Comparison of ENCODE assay signal across 18 cellular contexts in genomic region chr1:227544067-227544655, GRCh38. TPM values are rescaled to one million over a fixed set of nuclear protein-coding genes. Genes with fewer than 3 reads are reported as not detected.
DNase-seq lines count a peak whose midpoint lies in the region; ATAC-seq and TF ChIP-seq lines count a peak whose summit lies in the region.
"Had no signal": no experiment of that assay in that cellular context is flagged by ENCODE, and none has a peak within 500 bp of the region (broad histone marks: within the 10 kb centered on the region; RNA-seq: fewer than 3 reads in every experiment).

No MANE protein-coding gene starts in this region.

- TF ChIP-seq CTCF in CD4-positive, alpha-beta T cell (IDR thresholded peaks at IDR 0.05), result no peak
- TF ChIP-seq CTCF in mucosa of descending colon (IDR thresholded peaks at IDR 0.05) (no peak), spleen (IDR thresholded peaks at IDR 0.05 in 8 of 11, conservative IDR thresholded peaks at IDR 0.05 in 3 of 11) (no peak), suprapubic skin (IDR thresholded peaks at IDR 0.05) (no peak)

- peak overlapping the region; percentile 48 for H3K4me3 Mint-ChIP-seq in CD4-positive, alpha-beta T cell
- H3K4me3 Mint-ChIP-seq: CD14-positive monocyte; CD8-positive, alpha-beta T cell; HFFc6 had no signal

- no peaks in the 10 kb centered on the region for H3K9me3 Mint-ChIP-seq in CD4-positive, alpha-beta T cell
- H3K9me3 Mint-ChIP-seq: CD8-positive, alpha-beta T cell; HFFc6 had no signal

- POLR2A ChIA-PET in CD4-positive, alpha-beta T cell (lab: Charles Lee), result interaction anchor here (1.1 kb wide), 1 partner anchor 19 kb away, joined by 3 read pairs; the partner anchor contains the start of gene ZNF678

- TF ChIP-seq POLR2A in spleen (IDR thresholded peaks at IDR 0.05) (no peak), suprapubic skin (IDR thresholded peaks at IDR 0.05) (no peak)

- H3K9me3 ChIP-seq in CD4-positive, alpha-beta T cell (ENCODE audit: control insufficient read depth, low read length), result no peaks in the 10 kb centered on the region
- no peaks in the 10 kb centered on the region for H3K9me3 ChIP-seq in mucosa of descending colon
- H3K9me3 ChIP-seq in spleen, result no peaks in the 10 kb centered on the region
- no peaks in the 10 kb centered on the region for H3K9me3 ChIP-seq in suprapubic skin
- H3K9me3 ChIP-seq: BLaER1 had no signal

- CTCF ChIA-PET in CD4-positive, alpha-beta T cell (lab: Charles Lee), result no interaction called here

- peaks cover 6% of the 10 kb centered on the region for H3K4me1 Mint-ChIP-seq in CD4-positive, alpha-beta T cell (ENCODE audit: low read depth)

- no peak for DNase-seq in CD4-positive, alpha-beta T cell
- DNase-seq in germinal center (ENCODE audit: low spot score) (peak; percentile 1), mucosa of descending colon (peak in 2 of 3 donors; percentile 17 to 37), spleen (peak; percentile 67), NCI-H1105 (lab: John Stamatoyannopoulos, UW) (no peak), suprapubic skin (ENCODE audit: low spot score in 2 of 2) (no peak)
- DNase-seq: 8988T; Calu3; CD8-positive, alpha-beta T cell; DND-41; EL; GOT3; HFFc6; IMR-90 had no signal

- H3K4me1 ChIP-seq in mucosa of descending colon (ENCODE audit: low read depth) (peaks cover 27% of the 10 kb centered on the region), spleen (peaks cover 0 to 21% (median 16%) of the 10 kb centered on the region in 6 donors), suprapubic skin (peaks cover 16% of the 10 kb centered on the region)

- no peaks in the 10 kb centered on the region for H3K36me3 Mint-ChIP-seq in CD4-positive, alpha-beta T cell (ENCODE audit: low read depth)
- H3K36me3 Mint-ChIP-seq: CD14-positive monocyte; CD8-positive, alpha-beta T cell had no signal

- H3K27me3 Mint-ChIP-seq in CD4-positive, alpha-beta T cell, result no peaks in the 10 kb centered on the region

- intact Hi-C loops in CD4-positive, alpha-beta T cell (cut with DNase I, micrococcal nuclease), result loop anchor here in 1 of 2 experiments (5.0 to 10.0 kb wide), 4 partner anchors 188 to 917 kb away; partner anchors contain the start of gene WNT9A
- intact Hi-C loops in mucosa of descending colon (cut with DNase I, micrococcal nuclease), result no loop called here
- intact Hi-C loops in spleen (cut with DNase I; ENCODE audit: low total_unique reads), result loop anchor here (10.0 kb wide), 1 partner anchor 59 kb away; no protein-coding TSS in a partner anchor

- 91 to 98% (median 96%) methylated on average over 3 to 7 of the region's 7 CpGs for WGBS in spleen, 5 donors
- 90% methylated on average over 2 of the region's 7 CpGs for WGBS in suprapubic skin

- no peak overlapping the region for H3K27ac ChIP-seq in CD4-positive, alpha-beta T cell (ENCODE audit: low read depth, low read length)
- H3K27ac ChIP-seq in spleen, result no peak overlapping the region
- H3K27ac ChIP-seq in suprapubic skin, result no peak overlapping the region
- H3K27ac ChIP-seq: BLaER1 had no signal

- no peaks in the 10 kb centered on the region for H3K36me3 ChIP-seq in mucosa of descending colon (ENCODE audit: low read depth)
- H3K36me3 ChIP-seq in spleen, result no peaks in the 10 kb centered on the region
- H3K36me3 ChIP-seq in suprapubic skin, result no peaks in the 10 kb centered on the region
- H3K36me3 ChIP-seq: BLaER1 had no signal

- TF ChIP-seq EP300 in suprapubic skin (IDR thresholded peaks at IDR 0.05), result no peak

- no peak overlapping the region for H3K4me3 ChIP-seq in mucosa of descending colon
- no peak overlapping the region for H3K4me3 ChIP-seq in spleen
- H3K4me3 ChIP-seq in suprapubic skin, result no peak overlapping the region
- H3K4me3 ChIP-seq: BLaER1 had no signal

- no peak for ATAC-seq in CD4-positive, alpha-beta T cell (ENCODE audit: poor library complexity)
- ATAC-seq in mucosa of descending colon (no peak), GM21786 (IDR thresholded peaks at IDR 0.05; ENCODE audit: unreplicated experiment) (no peak)
- ATAC-seq: CD8-positive, alpha-beta T cell; HCT116 had no signal

- no peaks in the 10 kb centered on the region for H3K27me3 ChIP-seq in CD4-positive, alpha-beta T cell (ENCODE audit: control insufficient read depth, insufficient read depth, low read length)
- peaks cover 0 to 8% (median 0%) of the 10 kb centered on the region in 7 donors for H3K27me3 ChIP-seq in spleen (replicated peaks in 1 of 7)
- H3K27me3 ChIP-seq in suprapubic skin, result no peaks in the 10 kb centered on the region
- H3K27me3 ChIP-seq: BLaER1 had no signal

- H3K27ac Mint-ChIP-seq in CD4-positive, alpha-beta T cell, result no peak overlapping the region
- H3K27ac Mint-ChIP-seq: CD8-positive, alpha-beta T cell; HFFc6 had no signal

RNA-seq across cellular contexts. Expression of gene ZNF678, which starts 19.2 kb away (rescaled TPM):
- 1 to 10 TPM; 2.8 to 2.9 TPM for total RNA-seq in CD4-positive, alpha-beta T cell
- total RNA-seq in mucosa of descending colon, result 10 to 100 TPM in 1 of 3 donors, 1 to 10 TPM in 2; 6.8 to 10.4 (median 8.9) TPM
- 10 to 100 TPM in 6 of 7 donors, 1 to 10 TPM in 1; 9.2 to 24.5 (median 13.5) TPM for total RNA-seq in spleen
- polyA plus RNA-seq in spleen, result 1 to 10 TPM; 1.5 to 2.3 (median 1.7) TPM
- 1 to 10 TPM; 3.5 to 6.8 (median 5.3) TPM for total RNA-seq in suprapubic skin

Comparison
In these comparisons a context has a peak if more than half of its experiments do, and no peak if none do; other contexts are left out.
1. DNase-seq: peak in germinal center (single experiment), mucosa of descending colon (2 of 3) and spleen (single experiment); none in CD4-positive, alpha-beta T cell (0 of 10), NCI-H1105 (single experiment) and suprapubic skin (0 of 2).